In the genomic region with DNA sequence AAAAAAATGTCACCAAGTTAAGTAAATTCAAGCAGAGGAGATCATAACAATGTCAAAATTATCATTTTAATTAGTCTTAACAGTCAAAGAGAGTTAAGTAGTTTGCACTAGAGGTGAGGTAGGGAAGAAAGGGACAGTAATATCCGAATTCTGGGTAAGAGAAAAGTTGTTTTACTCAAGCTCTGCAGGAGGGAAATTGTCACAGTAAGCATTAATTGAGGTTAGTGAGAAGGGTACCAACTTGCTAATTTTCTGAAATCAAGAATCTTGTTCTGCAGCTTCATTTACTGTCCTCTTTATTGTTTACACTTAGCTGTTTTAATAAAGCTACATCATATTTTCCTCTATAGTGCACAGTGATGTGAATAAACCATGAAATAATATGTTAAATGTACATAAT, we compare ENCODE assay signal across 2 cellular contexts.
TF ChIP-seq lines count a peak whose summit lies in the region.

No MANE protein-coding gene starts in this region.

TF ChIP-seq in GM23338, 12 proteins besides CTCF, POLR2A, EP300 and RAD21 (continued from another document):
- TF ChIP-seq EZH2 (IDR thresholded peaks at IDR 0.05; ENCODE audit: low read depth, unreplicated experiment) (no peak), STAT1 (IDR thresholded peaks at IDR 0.05; ENCODE audit: unreplicated experiment) (no peak)

TF ChIP-seq in K562, 482 proteins besides CTCF, POLR2A, EP300 and RAD21 (continued from another document):
- TF ChIP-seq, protein P1, sequence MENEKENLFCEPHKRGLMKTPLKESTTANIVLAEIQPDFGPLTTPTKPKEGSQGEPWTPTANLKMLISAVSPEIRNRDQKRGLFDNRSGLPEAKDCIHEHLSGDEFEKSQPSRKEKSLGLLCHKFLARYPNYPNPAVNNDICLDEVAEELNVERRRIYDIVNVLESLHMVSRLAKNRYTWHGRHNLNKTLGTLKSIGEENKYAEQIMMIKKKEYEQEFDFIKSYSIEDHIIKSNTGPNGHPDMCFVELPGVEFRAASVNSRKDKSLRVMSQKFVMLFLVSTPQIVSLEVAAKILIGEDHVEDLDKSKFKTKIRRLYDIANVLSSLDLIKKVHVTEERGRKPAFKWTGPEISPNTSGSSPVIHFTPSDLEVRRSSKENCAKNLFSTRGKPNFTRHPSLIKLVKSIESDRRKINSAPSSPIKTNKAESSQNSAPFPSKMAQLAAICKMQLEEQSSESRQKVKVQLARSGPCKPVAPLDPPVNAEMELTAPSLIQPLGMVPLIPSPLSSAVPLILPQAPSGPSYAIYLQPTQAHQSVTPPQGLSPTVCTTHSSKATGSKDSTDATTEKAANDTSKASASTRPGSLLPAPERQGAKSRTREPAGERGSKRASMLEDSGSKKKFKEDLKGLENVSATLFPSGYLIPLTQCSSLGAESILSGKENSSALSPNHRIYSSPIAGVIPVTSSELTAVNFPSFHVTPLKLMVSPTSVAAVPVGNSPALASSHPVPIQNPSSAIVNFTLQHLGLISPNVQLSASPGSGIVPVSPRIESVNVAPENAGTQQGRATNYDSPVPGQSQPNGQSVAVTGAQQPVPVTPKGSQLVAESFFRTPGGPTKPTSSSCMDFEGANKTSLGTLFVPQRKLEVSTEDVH (IDR thresholded peaks at IDR 0.05; ENCODE audit: low read depth, partially characterized antibody), result no peak
- TF ChIP-seq, protein P2, sequence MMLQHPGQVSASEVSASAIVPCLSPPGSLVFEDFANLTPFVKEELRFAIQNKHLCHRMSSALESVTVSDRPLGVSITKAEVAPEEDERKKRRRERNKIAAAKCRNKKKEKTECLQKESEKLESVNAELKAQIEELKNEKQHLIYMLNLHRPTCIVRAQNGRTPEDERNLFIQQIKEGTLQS (IDR thresholded peaks at IDR 0.05), result no peak
- TF ChIP-seq, protein P2 (CRISPR knock-in tag; conservative IDR thresholded peaks at IDR 0.05), result no peak
- TF ChIP-seq ZNF316 (IDR thresholded peaks at IDR 0.05) (peak; percentile 51; the same call in 1 of the 2 replicates), ZFP1 (CRISPR knock-in tag; IDR thresholded peaks at IDR 0.05) (no peak), TSC22D4 (tag; IDR thresholded peaks at IDR 0.05) (no peak), ZNF41 (CRISPR knock-in tag; conservative IDR thresholded peaks at IDR 0.05) (no peak), ZSCAN29 (IDR thresholded peaks at IDR 0.05) (no peak), ZNF707 (CRISPR knock-in tag; conservative IDR thresholded peaks at IDR 0.05) (no peak)
